In the genomic region with DNA sequence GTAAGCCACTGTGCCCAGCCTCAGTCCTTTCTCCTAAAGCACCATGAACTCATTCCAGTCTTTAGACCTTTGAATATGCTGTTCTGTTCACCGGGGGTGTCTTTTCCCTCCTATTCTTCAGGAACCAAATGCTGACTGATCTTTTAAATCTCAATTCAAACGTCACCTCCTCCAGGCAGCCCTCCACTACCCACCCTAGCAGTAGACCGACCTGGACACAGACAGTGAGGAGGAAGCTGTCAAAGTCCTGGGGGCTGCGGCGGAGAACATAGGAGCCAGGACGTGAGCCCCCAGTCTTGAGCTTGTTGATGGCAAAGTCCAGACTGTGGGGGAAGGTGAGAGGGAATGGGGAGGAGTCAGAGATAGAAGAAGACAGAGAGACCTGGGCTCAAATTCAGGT, we compare ENCODE assay signal across 15 cellular contexts. TPM values are rescaled to one million over a fixed set of nuclear protein-coding genes. Genes with fewer than 3 reads are reported as not detected.
DNase-seq lines count a peak whose midpoint lies in the region; ATAC-seq and TF ChIP-seq lines count a peak whose summit lies in the region.
"Had no signal": no experiment of that assay in that cellular context is flagged by ENCODE, and none has a peak within 500 bp of the region (broad histone marks: within the 10 kb centered on the region; RNA-seq: fewer than 3 reads in every experiment).

No MANE protein-coding gene starts in this region.

- H3K27me3 ChIP-seq in CD4-positive, CD25-positive, alpha-beta regulatory T cell (ENCODE audit: control insufficient read depth, insufficient read depth, low read length), result no peaks in the 10 kb centered on the region

- H3K27me3 Mint-ChIP-seq in CD4-positive, CD25-positive, alpha-beta regulatory T cell, result no peaks in the 10 kb centered on the region
- H3K27me3 Mint-ChIP-seq in T-cell (no peaks in the 10 kb centered on the region), neural crest cell (ENCODE audit: low read depth) (peaks cover 44% of the 10 kb centered on the region)
- H3K27me3 Mint-ChIP-seq: B cell; CD4-positive, alpha-beta T cell had no signal

- no peak for TF ChIP-seq CTCF in neural crest cell (conservative IDR thresholded peaks at IDR 0.05)

- DNase-seq in CD4-positive, CD25-positive, alpha-beta regulatory T cell, result no peak
- DNase-seq in T-cell, result no peak
- DNase-seq in neural crest cell (ENCODE audit: low read depth, low spot score), result no peak
- DNase-seq in left lobe of liver (ENCODE audit: low spot score), result no peak
- no peak for DNase-seq in AG20443 (ENCODE audit: low spot score)
- DNase-seq: CD4-positive, alpha-beta T cell; Karpas-422; MM.1S; NCI-H1092 treated with DMSO at 0.1 percent for 48 hours; NCI-H2081 treated with DMSO at 0.1 percent for 48 hours; NCI-H510A; NCI-H774 had no signal

- peaks cover 83% of the 10 kb centered on the region for H3K36me3 ChIP-seq in CD4-positive, CD25-positive, alpha-beta regulatory T cell (ENCODE audit: control insufficient read depth, insufficient read depth, low read length)
- H3K36me3 ChIP-seq: HAP-1 had no signal

- H3K4me1 Mint-ChIP-seq in CD4-positive, CD25-positive, alpha-beta regulatory T cell, result peaks cover 0 to 42% (median 21%) of the 10 kb centered on the region in 4 donors
- peaks cover 35 to 43% (median 41%) of the 10 kb centered on the region in 3 donors for H3K4me1 Mint-ChIP-seq in T-cell
- peaks cover 17% of the 10 kb centered on the region for H3K4me1 Mint-ChIP-seq in neural crest cell

- H3K9me3 Mint-ChIP-seq in CD4-positive, CD25-positive, alpha-beta regulatory T cell, result peaks cover 0 to 2% (median 0%) of the 10 kb centered on the region in 7 donors
- H3K9me3 Mint-ChIP-seq in T-cell, result no peaks in the 10 kb centered on the region
- no peaks in the 10 kb centered on the region for H3K9me3 Mint-ChIP-seq in neural crest cell
- H3K9me3 Mint-ChIP-seq: CD4-positive, alpha-beta T cell had no signal

- CTCF ChIA-PET in T-cell (lab: Charles Lee), result no interaction called here

- POLR2A ChIA-PET in T-cell (lab: Charles Lee), result interaction anchor here in 1 of 2 donors (0.7 kb wide), 1 partner anchor 19 kb away, joined by 3 read pairs; no protein-coding TSS in a partner anchor

- ATAC-seq in CD4-positive, CD25-positive, alpha-beta regulatory T cell (ENCODE audit: low read depth in 2 of 2), result no peak
- ATAC-seq in T-cell (replicated peaks in 1 of 4), result no peak
- no peak for ATAC-seq in left lobe of liver

- no peak overlapping the region for H3K27ac ChIP-seq in CD4-positive, CD25-positive, alpha-beta regulatory T cell (ENCODE audit: insufficient read depth, low read length, poor library complexity, severe bottlenecking)

- H3K4me3 ChIP-seq in CD4-positive, CD25-positive, alpha-beta regulatory T cell (ENCODE audit: low read depth, low read length), result no peak overlapping the region
- H3K4me3 ChIP-seq: HAP-1 had no signal

- peaks cover 45% of the 10 kb centered on the region for H3K36me3 Mint-ChIP-seq in CD4-positive, CD25-positive, alpha-beta regulatory T cell
- H3K36me3 Mint-ChIP-seq in T-cell, result peaks cover 57% of the 10 kb centered on the region
- no peaks in the 10 kb centered on the region for H3K36me3 Mint-ChIP-seq in neural crest cell (ENCODE audit: low read depth)

- H3K4me1 ChIP-seq in CD4-positive, CD25-positive, alpha-beta regulatory T cell (ENCODE audit: control insufficient read depth, insufficient read depth, low read length, poor library complexity, severe bottlenecking), result peaks cover 18% of the 10 kb centered on the region
- H3K4me1 ChIP-seq: HAP-1 had no signal

- peak overlapping the region in 1 of 4 donors; percentile 27 for H3K4me3 Mint-ChIP-seq in CD4-positive, CD25-positive, alpha-beta regulatory T cell
- no peak overlapping the region for H3K4me3 Mint-ChIP-seq in T-cell
- H3K4me3 Mint-ChIP-seq in neural crest cell, result peak overlapping the region; percentile 23
- H3K4me3 Mint-ChIP-seq: B cell; CD4-positive, alpha-beta T cell had no signal

- H3K9me3 ChIP-seq in CD4-positive, CD25-positive, alpha-beta regulatory T cell (ENCODE audit: control insufficient read depth in 2 of 2, low read length in 2 of 2), result no peaks in the 10 kb centered on the region
- H3K9me3 ChIP-seq: HAP-1 had no signal

- H3K27ac Mint-ChIP-seq in CD4-positive, CD25-positive, alpha-beta regulatory T cell, result peak overlapping the region in 2 of 3 donors; percentile 20 to 23
- peak overlapping the region; percentile 11 to 61 for H3K27ac Mint-ChIP-seq in T-cell
- no peak overlapping the region for H3K27ac Mint-ChIP-seq in neural crest cell (ENCODE audit: unreplicated experiment)
- H3K27ac Mint-ChIP-seq: B cell had no signal

RNA-seq across cellular contexts. Expression of a gene that starts 7.8 kb away (rescaled TPM):
- total RNA-seq in CD4-positive, CD25-positive, alpha-beta regulatory T cell, result 198 TPM
- 100 to 1,000 TPM in 1 of 4 donors, 10 to 100 TPM in 3; 80.8 to 103 (median 88.4) TPM for polyA plus RNA-seq in CD4-positive, CD25-positive, alpha-beta regulatory T cell
- 100 to 1,000 TPM; 120 to 224 (median 127) TPM for total RNA-seq in T-cell
- 1.3 and 1.6 TPM in 2 replicates for total RNA-seq in neural crest cell
- total RNA-seq in left lobe of liver, result 1.2 TPM

RNA-seq across cellular contexts. Expression of a gene that starts 18.7 kb away (rescaled TPM):
- 5.5 TPM for total RNA-seq in CD4-positive, CD25-positive, alpha-beta regulatory T cell
- 1 to 10 TPM; 1.5 to 5.4 (median 2.2) TPM for polyA plus RNA-seq in CD4-positive, CD25-positive, alpha-beta regulatory T cell
- total RNA-seq in T-cell (1 to 10 TPM; 4.3 to 8.9 (median 5.4) TPM), neural crest cell (not detected in 2 replicates), left lobe of liver (not detected)
- total RNA-seq: HT-29 had no signal

RNA-seq across cellular contexts. Expression of a gene that starts 19.7 kb away (rescaled TPM):
- 2,143 TPM for total RNA-seq in CD4-positive, CD25-positive, alpha-beta regulatory T cell
- 1,000 to 10,000 TPM; 3,036 to 4,374 (median 3,670) TPM for polyA plus RNA-seq in CD4-positive, CD25-positive, alpha-beta regulatory T cell
- total RNA-seq in T-cell (1,000 to 10,000 TPM; 3,000 to 4,207 (median 4,048) TPM), neural crest cell (2,184 and 2,260 TPM in 2 replicates), left lobe of liver (493 TPM)

RNA-seq across cellular contexts. Expression of a gene that starts 31.7 kb away (rescaled TPM):
- total RNA-seq in CD4-positive, CD25-positive, alpha-beta regulatory T cell, result 1.0 TPM
- polyA plus RNA-seq in CD4-positive, CD25-positive, alpha-beta regulatory T cell, result 1 to 10 TPM in 3 of 4 donors, under 1 TPM in 1; 0.76 to 1.8 (median 1.3) TPM
- total RNA-seq in T-cell (1 to 10 TPM; 2.1 to 5.7 (median 3.5) TPM), neural crest cell (not detected in 2 replicates), left lobe of liver (not detected)
- total RNA-seq: HT-29 had no signal

RNA-seq across cellular contexts. Expression of a gene that starts 45.1 kb away (rescaled TPM):
- 0.47 TPM for total RNA-seq in CD4-positive, CD25-positive, alpha-beta regulatory T cell
- under 1 TPM in 1 of 4 donors, not detected in 3; 0.27 TPM for polyA plus RNA-seq in CD4-positive, CD25-positive, alpha-beta regulatory T cell
- total RNA-seq in T-cell, result 1 to 10 TPM in 1 of 5 donors, under 1 TPM in 4; 0.12 to 1.2 (median 0.79) TPM
- total RNA-seq in neural crest cell, result not detected in 2 replicates
- total RNA-seq in left lobe of liver, result 1.2 TPM
- total RNA-seq: B cell had no signal

Comparison
In these comparisons a context has a peak if more than half of its experiments do, and no peak if none do; other contexts are left out.
1. RNA of a gene that starts 7.8 kb away (total RNA-seq): 198 TPM in CD4-positive, CD25-positive, alpha-beta regulatory T cell (single experiment) and 120 to 224 TPM in T-cell; 1.3 to 1.6 TPM in neural crest cell and 1.2 TPM in left lobe of liver (single experiment); every median in the first group is over 10 times any median in the second.